In the genomic region with DNA sequence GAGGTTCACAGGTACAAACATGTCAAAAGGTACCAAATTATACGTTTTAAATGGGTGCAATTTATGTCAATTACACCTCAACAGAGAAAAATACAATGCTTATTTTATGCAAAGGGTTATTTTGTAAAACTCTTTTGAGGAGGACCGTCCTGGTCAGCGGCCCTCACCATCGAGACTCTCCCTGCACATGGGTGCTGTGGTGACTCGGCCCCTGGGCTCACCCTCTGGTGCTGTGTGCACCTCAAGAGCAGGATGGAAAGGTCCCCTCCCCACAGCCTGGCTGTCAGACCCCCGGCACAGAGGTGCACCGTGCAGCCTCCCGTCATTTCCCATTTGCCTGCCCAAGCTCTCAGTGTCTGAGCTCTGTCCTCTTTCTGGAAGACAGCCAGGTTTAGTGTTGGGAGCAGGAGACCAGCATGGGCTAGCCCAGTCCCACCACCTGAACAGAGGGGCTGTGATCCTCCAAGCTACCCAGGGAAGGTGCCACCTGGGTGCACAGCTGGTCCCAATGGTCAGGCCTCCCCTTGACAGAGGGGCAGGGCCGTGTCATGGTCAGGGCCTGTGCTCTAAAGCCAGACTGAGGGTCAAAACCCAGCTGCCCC, we compare ENCODE assay signal across 28 cellular contexts. TPM values are rescaled to one million over a fixed set of nuclear protein-coding genes. Genes with fewer than 3 reads are reported as not detected.
"Had no signal": no experiment of that assay in that cellular context is flagged by ENCODE, and none has a peak within 500 bp of the region (broad histone marks: within the 10 kb centered on the region; RNA-seq: fewer than 3 reads in every experiment).

No MANE protein-coding gene starts in this region.

- FAIRE-seq: colon, frontal cortex, keratinocyte, small intestine had no signal

- H3K9me3 ChIP-seq: right lobe of liver, thyroid gland had no signal

- H3K4me3 Mint-ChIP-seq: naive thymus-derived CD4-positive, alpha-beta T cell; nephron; neural progenitor cell had no signal

- DNase-seq: cerebellar nuclear complex; effector CD4-positive, alpha-beta T cell; mesenchymal stem cell; midbrain; naive thymus-derived CD4-positive, alpha-beta T cell; nucleus accumbens; ovary; retina; small intestine; stimulated activated CD4-positive, alpha-beta T cell treated with anti-CD3 and anti-CD28 coated beads, Interleukin-12 subunit alpha, Interleukin-12 subunit beta, amount 100 ng/mL, for 4 hours; stimulated activated CD4-positive, alpha-beta T cell treated with anti-CD3 and anti-CD28 coated beads, Interleukin-1b, Interleukin-23, amount 100 ng/mL, for 48 hours; stimulated activated CD4-positive, alpha-beta T cell treated with anti-CD3 and anti-CD28 coated beads, Interleukin-4, amount 100 ng/mL, for 1 hour; stimulated activated CD8-positive, alpha-beta memory T cell treated with anti-CD3 and anti-CD28 coated beads, Interleukin-4, amount 100 ng/mL, for 48 hours; stimulated activated naive CD4-positive, alpha-beta T cell treated with Interleukin-2 at 50 U/mL for 16 hours; stomach; thyroid gland; trophoblast cell had no signal

- H3K4me1 Mint-ChIP-seq: naive thymus-derived CD4-positive, alpha-beta T cell; nephron had no signal

- H3K4me1 ChIP-seq: left lung, neural progenitor cell, stomach, thyroid gland had no signal

- H2AFZ ChIP-seq: neural progenitor cell had no signal

- H3K36me3 ChIP-seq: left lung, neural progenitor cell, ovary, right lobe of liver, stomach, thyroid gland had no signal

- H3K4me2 ChIP-seq: neural progenitor cell had no signal

- H3K27me3 ChIP-seq: dorsolateral prefrontal cortex, neural progenitor cell, ovary, right lobe of liver, thyroid gland had no signal

- H3K36me3 Mint-ChIP-seq: naive thymus-derived CD4-positive, alpha-beta T cell had no signal

- H3K4me3 ChIP-seq: dorsolateral prefrontal cortex, left lung, neural progenitor cell, ovary, right lobe of liver, stomach, thyroid gland had no signal

- H3K9ac ChIP-seq: neural progenitor cell had no signal

- H3K27ac Mint-ChIP-seq: naive thymus-derived CD4-positive, alpha-beta T cell; nephron; neural progenitor cell had no signal

- ATAC-seq: left lung; naive thymus-derived CD4-positive, alpha-beta T cell; right lobe of liver had no signal

- H3K27ac ChIP-seq: dorsolateral prefrontal cortex, left lung, neural progenitor cell, ovary, right lobe of liver, stomach, thyroid gland had no signal

RNA-seq across cellular contexts. Expression of a gene that starts 41.8 kb away (rescaled TPM):
- total RNA-seq: fibroblast of villous mesenchyme, lung microvascular endothelial cell, pulmonary artery endothelial cell had no signal
